12 cellular contexts compared by ENCODE assay signal in the genomic region with DNA sequence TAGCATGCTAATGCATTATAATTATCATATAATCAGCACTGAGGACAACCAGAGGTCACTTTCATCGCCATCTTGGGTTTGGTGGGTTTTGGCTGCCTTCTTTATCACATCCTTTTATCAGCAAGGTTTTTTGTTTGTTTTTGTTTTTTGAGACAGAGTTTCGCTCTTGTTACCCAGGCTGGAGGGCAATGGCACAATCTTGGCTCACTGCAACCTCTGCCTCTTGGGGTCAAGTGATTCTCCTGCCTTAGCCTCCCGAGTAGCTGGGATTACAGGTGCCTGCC. TPM values are rescaled to one million over a fixed set of nuclear protein-coding genes. Genes with fewer than 3 reads are reported as not detected.
"Had no signal": no experiment of that assay in that cellular context is flagged by ENCODE, and none has a peak within 500 bp of the region (broad histone marks: within the 10 kb centered on the region; RNA-seq: fewer than 3 reads in every experiment).

No MANE protein-coding gene starts in this region.

RNA-seq across cellular contexts. Expression of a gene that starts 7.4 kb away (rescaled TPM):
- total RNA-seq: activated CD8-positive, alpha-beta memory T cell treated with anti-CD3 and anti-CD28 coated beads for 36 hours; activated naive CD4-positive, alpha-beta T cell treated with anti-CD3 and anti-CD28 coated beads for 36 hours; activated naive CD8-positive, alpha-beta T cell treated with anti-CD3 and anti-CD28 coated beads for 36 hours; activated T-helper 1 cell treated with anti-CD3 and anti-CD28 coated beads, Interleukin-12 subunit alpha, Interleukin-12 subunit beta, Interleukin-2, Interleukin-4 antibody, amounts not matched to agents 30 ng/mL and 10 ng/mL and 1 ng/mL, durations not matched to agents 14 hours and 24 hours and 36 hours; bronchial epithelial cell; fibroblast of villous mesenchyme; kidney epithelial cell; mesothelial cell of epicardium; pulmonary artery endothelial cell; transverse colon had no signal
- polyA plus RNA-seq: fibroblast of lung, neural cell had no signal
